ENCODE assay signal across 12 cellular contexts in the genomic region with DNA sequence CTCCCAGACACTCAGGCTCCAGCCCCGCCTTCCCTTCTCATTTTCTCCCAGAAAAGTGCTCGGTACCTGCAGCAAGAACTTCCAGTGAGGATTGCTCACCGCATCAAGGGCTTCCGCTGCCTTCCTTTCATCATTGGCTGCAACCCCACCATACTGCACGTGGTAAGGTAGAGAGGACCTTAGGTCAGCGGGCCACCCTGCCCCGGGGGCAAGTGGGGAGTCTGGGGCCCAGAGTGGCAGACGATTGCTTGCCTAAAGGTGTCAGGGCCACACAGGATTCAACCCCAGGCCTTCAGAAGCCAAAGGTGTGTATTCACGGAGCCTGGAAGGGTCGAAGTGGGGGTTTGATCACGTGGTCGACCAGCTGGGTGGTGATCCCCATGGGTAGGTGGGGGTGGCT. TPM values are rescaled to one million over a fixed set of nuclear protein-coding genes. Genes with fewer than 3 reads are reported as not detected.
DNase-seq lines count a peak whose midpoint lies in the region; TF ChIP-seq lines count a peak whose summit lies in the region.
"Had no signal": no experiment of that assay in that cellular context is flagged by ENCODE, and none has a peak within 500 bp of the region (broad histone marks: within the 10 kb centered on the region; RNA-seq: fewer than 3 reads in every experiment).

No MANE protein-coding gene starts in this region.

- no peaks in the 10 kb centered on the region for H3K79me2 ChIP-seq in neural cell (replicated peaks; ENCODE audit: insufficient read depth, low read length)

- H3K9ac ChIP-seq in BLaER1: no peak overlapping the region
- no peak overlapping the region for H3K9ac ChIP-seq in neural cell (ENCODE audit: low read length)

- H3K4me2 ChIP-seq in BLaER1: peak overlapping the region; percentile 98
- no peak overlapping the region for H3K4me2 ChIP-seq in neural cell (ENCODE audit: low read length)

- H3K4me3 ChIP-seq in BLaER1 (no peak overlapping the region; the same call in 1 of the 2 replicates), breast epithelium (peak overlapping the region in 2 of 3 donors; percentile 84 to 99), neural cell (ENCODE audit: low read length) (peak overlapping the region; percentile 99), ovary (no peak overlapping the region)

- no peak overlapping the region for H2AFZ ChIP-seq in neural cell (ENCODE audit: low read depth, low read length)

- 82 to 88% (median 84%) methylated on average over 12 of the region's 12 CpGs for WGBS in ovary, 3 donors

- H3K9me3 Mint-ChIP-seq in HFFc6: no peaks in the 10 kb centered on the region

- intact Hi-C loops in breast epithelium (cut with DNase I; ENCODE audit: low total_unique reads): no loop called here
- intact Hi-C loops in ovary (cut with DNase I): loop anchor here in 1 of 4 donors (10.0 kb wide), 1 partner anchor 155 kb away; a partner anchor contains a TSS

- H3F3A ChIP-seq in neural cell (ENCODE audit: insufficient read depth, low read length, poor library complexity, severe bottlenecking): no peaks in the 10 kb centered on the region

- H4K20me1 ChIP-seq in BLaER1 (no peaks in the 10 kb centered on the region), neural cell (ENCODE audit: insufficient read depth) (no peaks in the 10 kb centered on the region)

- H3K9me2 ChIP-seq in neural cell (ENCODE audit: insufficient read depth, low read length): no peaks in the 10 kb centered on the region

- H3K4me1 Mint-ChIP-seq in HFFc6 (ENCODE audit: low read depth): peaks cover 19% of the 10 kb centered on the region

- H3K36me3 Mint-ChIP-seq in HFFc6 (ENCODE audit: low read depth): peaks cover 15% of the 10 kb centered on the region

- no peaks in the 10 kb centered on the region for H3K27me3 ChIP-seq in BLaER1
- H3K27me3 ChIP-seq in breast epithelium: no peaks in the 10 kb centered on the region
- no peaks in the 10 kb centered on the region for H3K27me3 ChIP-seq in neural cell (ENCODE audit: insufficient read depth, low read depth, low read length)
- H3K27me3 ChIP-seq in ovary: no peaks in the 10 kb centered on the region

- no peak for DNase-seq in HFFc6
- DNase-seq in breast epithelium (ENCODE audit: low spot score in 2 of 2): no peak
- no peak for DNase-seq in medulla oblongata (ENCODE audit: extremely low spot score)
- no peak for DNase-seq in COR-L47 (lab: John Stamatoyannopoulos, UW)
- no peak for DNase-seq in NCI-H187 (lab: John Stamatoyannopoulos, UW)
- DNase-seq in ovary: no peak
- DNase-seq: activated CD4-positive, CD25-positive, alpha-beta regulatory T cell treated with anti-CD3 and anti-CD28 coated beads, Interleukin-2, amount 50 U/mL, for 72 hours; kidney glomerular epithelial cell; retina had no signal

- no peak for TF ChIP-seq POLR2A in breast epithelium (IDR thresholded peaks at IDR 0.05)
- TF ChIP-seq POLR2A in ovary (IDR thresholded peaks at IDR 0.05): no peak

- H3K9me3 ChIP-seq in BLaER1 (no peaks in the 10 kb centered on the region), breast epithelium (no peaks in the 10 kb centered on the region), neural cell (ENCODE audit: low read length) (no peaks in the 10 kb centered on the region), ovary (no peaks in the 10 kb centered on the region)

- H3K27ac ChIP-seq in BLaER1 (no peak overlapping the region), breast epithelium (peak overlapping the region in 1 of 2 donors; percentile 87), neural cell (ENCODE audit: low read length) (no peak overlapping the region), ovary (no peak overlapping the region)

- peak overlapping the region; percentile 80 for H3K4me3 Mint-ChIP-seq in HFFc6

- TF ChIP-seq RAD21 in neural cell (conservative IDR thresholded peaks at IDR 0.05): no peak

- H3K4me1 ChIP-seq in BLaER1 (peaks cover 65% of the 10 kb centered on the region), breast epithelium (no peaks in the 10 kb centered on the region), ovary (ENCODE audit: insufficient read depth) (peaks cover 6% of the 10 kb centered on the region)

- TF ChIP-seq CTCF in HFFc6 (IDR thresholded peaks at IDR 0.05) (no peak), breast epithelium (IDR thresholded peaks at IDR 0.05) (no peak), neural cell (IDR thresholded peaks at IDR 0.05; ENCODE audit: poor library complexity, severe bottlenecking) (no peak), ovary (IDR thresholded peaks at IDR 0.05) (no peak)

- H3K27me3 Mint-ChIP-seq in HFFc6 (ENCODE audit: insufficient read depth): no peaks in the 10 kb centered on the region; the same call in 1 of the 2 replicates

- no peak for TF ChIP-seq EP300 in neural cell (conservative IDR thresholded peaks at IDR 0.05; ENCODE audit: poor library complexity, severe bottlenecking)
- TF ChIP-seq EP300 in ovary (IDR thresholded peaks at IDR 0.05): no peak

- peak overlapping the region; percentile 26; the same call in 1 of the 2 replicates for H3K27ac Mint-ChIP-seq in HFFc6

- H3K36me3 ChIP-seq in BLaER1 (peaks cover 43% of the 10 kb centered on the region), breast epithelium (peaks cover 4% of the 10 kb centered on the region), neural cell (ENCODE audit: insufficient read depth, low read length) (no peaks in the 10 kb centered on the region), ovary (no peaks in the 10 kb centered on the region)

TF ChIP-seq in neural cell, 6 proteins besides CTCF, POLR2A, EP300 and RAD21:
- TF ChIP-seq SMC3 (conservative IDR thresholded peaks at IDR 0.05; ENCODE audit: poor library complexity) (no peak), POLR2AphosphoS5 (IDR thresholded peaks at IDR 0.05) (no peak), MXI1 (conservative IDR thresholded peaks at IDR 0.05; ENCODE audit: poor library complexity, severe bottlenecking) (no peak), EZH2 (IDR thresholded peaks at IDR 0.05; ENCODE audit: borderline replicate concordance, insufficient read depth, low read length, poor library complexity, severe bottlenecking) (no peak), TAF1 (IDR thresholded peaks at IDR 0.05; ENCODE audit: low read depth) (no peak)
- TF ChIP-seq, protein P1, sequence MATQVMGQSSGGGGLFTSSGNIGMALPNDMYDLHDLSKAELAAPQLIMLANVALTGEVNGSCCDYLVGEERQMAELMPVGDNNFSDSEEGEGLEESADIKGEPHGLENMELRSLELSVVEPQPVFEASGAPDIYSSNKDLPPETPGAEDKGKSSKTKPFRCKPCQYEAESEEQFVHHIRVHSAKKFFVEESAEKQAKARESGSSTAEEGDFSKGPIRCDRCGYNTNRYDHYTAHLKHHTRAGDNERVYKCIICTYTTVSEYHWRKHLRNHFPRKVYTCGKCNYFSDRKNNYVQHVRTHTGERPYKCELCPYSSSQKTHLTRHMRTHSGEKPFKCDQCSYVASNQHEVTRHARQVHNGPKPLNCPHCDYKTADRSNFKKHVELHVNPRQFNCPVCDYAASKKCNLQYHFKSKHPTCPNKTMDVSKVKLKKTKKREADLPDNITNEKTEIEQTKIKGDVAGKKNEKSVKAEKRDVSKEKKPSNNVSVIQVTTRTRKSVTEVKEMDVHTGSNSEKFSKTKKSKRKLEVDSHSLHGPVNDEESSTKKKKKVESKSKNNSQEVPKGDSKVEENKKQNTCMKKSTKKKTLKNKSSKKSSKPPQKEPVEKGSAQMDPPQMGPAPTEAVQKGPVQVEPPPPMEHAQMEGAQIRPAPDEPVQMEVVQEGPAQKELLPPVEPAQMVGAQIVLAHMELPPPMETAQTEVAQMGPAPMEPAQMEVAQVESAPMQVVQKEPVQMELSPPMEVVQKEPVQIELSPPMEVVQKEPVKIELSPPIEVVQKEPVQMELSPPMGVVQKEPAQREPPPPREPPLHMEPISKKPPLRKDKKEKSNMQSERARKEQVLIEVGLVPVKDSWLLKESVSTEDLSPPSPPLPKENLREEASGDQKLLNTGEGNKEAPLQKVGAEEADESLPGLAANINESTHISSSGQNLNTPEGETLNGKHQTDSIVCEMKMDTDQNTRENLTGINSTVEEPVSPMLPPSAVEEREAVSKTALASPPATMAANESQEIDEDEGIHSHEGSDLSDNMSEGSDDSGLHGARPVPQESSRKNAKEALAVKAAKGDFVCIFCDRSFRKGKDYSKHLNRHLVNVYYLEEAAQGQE (IDR thresholded peaks at IDR 0.05; ENCODE audit: borderline replicate concordance): no peak
TF ChIP-seq in neural cell: peak in this region for 0.

RNA-seq across cellular contexts. Expression of a gene that starts 1.4 kb away (rescaled TPM):
- 10 to 100 TPM; 56.8 to 64.8 (median 59.4) TPM for total RNA-seq in HFFc6 (2021; fragmentation: NEBNext Ultra II Directional; extraction: Animal tissue kit (Norgen Biotek cat#: 25700))
- 10 to 100 TPM; 31.8 to 33.6 (median 33.5) TPM for total RNA-seq in breast epithelium
- 21.3 and 26.8 TPM in 2 replicates for polyA plus RNA-seq in neural cell
- 18.7 and 22.0 TPM in 2 replicates for polyA minus RNA-seq in neural cell
- total RNA-seq in ovary: 10 to 100 TPM; 34.1 to 51.9 (median 40.5) TPM
- 10 to 100 TPM; 18.6 to 29.2 TPM for polyA plus RNA-seq in ovary

RNA-seq across cellular contexts. Expression of a gene that starts 7.8 kb away (rescaled TPM):
- 10 to 100 TPM; 28.1 to 31.8 (median 29.6) TPM for total RNA-seq in HFFc6 (2021; fragmentation: NEBNext Ultra II Directional; extraction: Animal tissue kit (Norgen Biotek cat#: 25700))
- 10 to 100 TPM; 53.6 to 85.0 (median 67.8) TPM for total RNA-seq in breast epithelium
- polyA plus RNA-seq in neural cell: 98.0 and 132 TPM in 2 replicates
- 68.1 and 71.8 TPM in 2 replicates for polyA minus RNA-seq in neural cell
- total RNA-seq in ovary: 100 to 1,000 TPM in 4 of 7 donors, 10 to 100 TPM in 3; 71.5 to 129 (median 105) TPM
- polyA plus RNA-seq in ovary: 10 to 100 TPM; 66.4 to 87.0 TPM

RNA-seq across cellular contexts. Expression of a gene that starts 15.0 kb away (rescaled TPM):
- 100 to 1,000 TPM; 123 to 184 (median 130) TPM for total RNA-seq in HFFc6 (2021; fragmentation: NEBNext Ultra II Directional; extraction: Animal tissue kit (Norgen Biotek cat#: 25700))
- total RNA-seq in breast epithelium (100 to 1,000 TPM in 1 of 3 donors, 10 to 100 TPM in 2; 82.6 to 143 (median 86.3) TPM), ovary (100 to 1,000 TPM in 1 of 7 donors, 10 to 100 TPM in 6; 72.1 to 114 (median 84.5) TPM)
- polyA plus RNA-seq in neural cell (103 and 105 TPM in 2 replicates), ovary (100 to 1,000 TPM; 117 to 141 TPM)
- 54.8 and 57.8 TPM in 2 replicates for polyA minus RNA-seq in neural cell

RNA-seq across cellular contexts. Expression of a gene that starts 20.9 kb away (rescaled TPM):
- 1 to 10 TPM in 5 of 6 experiments, under 1 TPM in 1; 0.85 to 2.6 (median 1.4) TPM for total RNA-seq in HFFc6 (2021; fragmentation: NEBNext Ultra II Directional; extraction: Animal tissue kit (Norgen Biotek cat#: 25700))
- total RNA-seq in breast epithelium (1 to 10 TPM; 1.3 to 2.0 (median 1.3) TPM), ovary (1 to 10 TPM; 1.1 to 2.9 (median 1.5) TPM)
- polyA plus RNA-seq in neural cell (9.3 and 13.6 TPM in 2 replicates), ovary (1 to 10 TPM in 1 of 2 donors, under 1 TPM in 1; 0.30 to 1.4 TPM)
- 4.9 TPM in 2 replicates for polyA minus RNA-seq in neural cell

RNA-seq across cellular contexts. Expression of a gene that starts 25.9 kb away (rescaled TPM):
- not detected for total RNA-seq in HFFc6 (2021; fragmentation: NEBNext Ultra II Directional; extraction: Animal tissue kit (Norgen Biotek cat#: 25700))
- total RNA-seq in breast epithelium (10 to 100 TPM in 2 of 3 donors, not detected in 1; 23.6 to 54.4 TPM), ovary (10 to 100 TPM in 1 of 7 donors, 1 to 10 TPM in 4, not detected in 2; 1.4 to 47.0 (median 2.4) TPM)
- polyA plus RNA-seq in neural cell (not detected in 2 replicates), ovary (under 1 TPM in 1 of 2 donors, not detected in 1; 0.05 TPM)
- not detected in 2 replicates for polyA minus RNA-seq in neural cell
- total RNA-seq: RPMI7951 had no signal

Comparison
In these comparisons a context has a peak if more than half of its experiments do, and no peak if none do; other contexts are left out.
1. H3K4me3 ChIP-seq: peak in breast epithelium (2 of 3) and neural cell (single experiment); none in BLaER1 (single experiment) and ovary (single experiment).